In the genomic region with DNA sequence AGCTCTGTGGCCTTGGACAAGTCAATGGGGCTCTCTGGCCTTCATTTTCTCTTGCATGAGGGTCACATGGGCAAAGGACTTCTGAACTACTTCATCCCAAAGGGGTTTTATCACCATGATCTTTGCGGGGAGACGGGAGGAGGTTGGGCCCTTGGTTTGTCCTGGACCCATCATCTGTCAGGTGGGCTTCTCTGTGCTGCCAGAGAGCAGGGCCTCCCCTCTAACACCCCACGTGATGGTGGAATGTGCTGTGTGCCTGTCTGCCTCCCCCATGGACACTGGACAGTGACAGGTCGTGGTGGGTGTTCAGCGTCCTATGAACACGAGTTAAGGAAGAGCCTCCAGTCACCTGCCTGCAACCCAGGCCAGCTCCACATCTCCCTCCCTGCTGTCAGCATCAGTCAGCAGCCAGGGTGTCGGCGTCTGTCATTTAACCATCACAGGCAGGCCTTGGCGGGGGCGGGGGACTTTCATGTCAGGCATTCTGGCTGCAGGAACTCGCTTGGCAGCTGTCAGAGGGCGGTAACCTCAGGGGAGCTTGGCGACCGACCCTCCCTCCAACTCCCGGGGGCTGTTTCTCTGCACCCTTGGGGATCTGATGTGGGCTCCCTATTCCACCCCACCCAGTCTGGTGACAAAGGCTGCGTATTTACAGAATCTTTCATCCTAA, we compare ENCODE assay signal across 10 cellular contexts. TPM values are rescaled to one million over a fixed set of nuclear protein-coding genes. Genes with fewer than 3 reads are reported as not detected.
A peak's percentile ranks its signal among the peaks of the same experiment; 100 is the strongest.
DNase-seq lines count a peak whose midpoint lies in the region; ATAC-seq lines count a peak whose summit lies in the region.
"Had no signal": no experiment of that assay in that cellular context is flagged by ENCODE, and none has a peak within 500 bp of the region (broad histone marks: within the 10 kb centered on the region; RNA-seq: fewer than 3 reads in every experiment).

No MANE protein-coding gene starts in this region.

- H3K9ac ChIP-seq in iPS-15b (ENCODE audit: low read depth, low read length), result peak overlapping the region; percentile 24
- no peak overlapping the region for H3K9ac ChIP-seq in Karpas-422 (ENCODE audit: low read length)

- peaks cover 15% of the 10 kb centered on the region for H3K79me2 ChIP-seq in Karpas-422 (ENCODE audit: low read length)

- no peak overlapping the region for H2AFZ ChIP-seq in Karpas-422 (ENCODE audit: low read length)

- DNase-seq in NCI-H1694 treated with DMSO at 0.1 percent for 48 hours (lab: John Stamatoyannopoulos, UW) (peak; percentile 66), DMS153 treated with DMSO at 0.1 percent for 48 hours (lab: John Stamatoyannopoulos, UW; ENCODE audit: unreplicated experiment) (no peak), Karpas-422 (no peak), NCI-H2227 (lab: John Stamatoyannopoulos, UW; ENCODE audit: unreplicated experiment) (no peak)
- DNase-seq in activated CD8-positive, alpha-beta memory T cell treated with anti-CD3 and anti-CD28 coated beads for 24 hours, result peak; percentile 85
- DNase-seq in stimulated activated CD8-positive, alpha-beta memory T cell treated with anti-CD3 and anti-CD28 coated beads, Interleukin-4, amount 100 ng/mL, for 4 hours (ENCODE audit: low read depth in 2 of 2, low spot score in 1 of 2), result peak; percentile 56 to 62
- DNase-seq: cerebellar nuclear complex, PC-3 had no signal

- no peaks in the 10 kb centered on the region for H3K9me2 ChIP-seq in Karpas-422 (replicated peaks; ENCODE audit: insufficient read depth, low read length)

- H3K4me2 ChIP-seq in Karpas-422 (ENCODE audit: low read depth, low read length, poor library complexity, severe bottlenecking), result no peak overlapping the region

- H3K36me3 ChIP-seq in iPS-15b (ENCODE audit: control insufficient read depth, insufficient read depth, low read length), result no peaks in the 10 kb centered on the region
- no peaks in the 10 kb centered on the region for H3K36me3 ChIP-seq in Karpas-422 (ENCODE audit: insufficient read depth, low read length)

- no peak overlapping the region for H3K4me3 ChIP-seq in iPS-15b (ENCODE audit: low read depth, low read length)
- H3K4me3 ChIP-seq in Karpas-422 (ENCODE audit: low read length), result no peak overlapping the region

- H3K27ac ChIP-seq in Karpas-422 (ENCODE audit: low read length), result no peak overlapping the region

- peaks cover 5% of the 10 kb centered on the region for H3K27me3 ChIP-seq in iPS-15b (ENCODE audit: control insufficient read depth, insufficient read depth, low read length)
- no peaks in the 10 kb centered on the region for H3K27me3 ChIP-seq in Karpas-422 (ENCODE audit: low read length)

- H3K4me1 ChIP-seq in iPS-15b (ENCODE audit: control insufficient read depth, insufficient read depth, low read length) (peaks cover 4% of the 10 kb centered on the region), Karpas-422 (ENCODE audit: low read length) (peaks cover 26% of the 10 kb centered on the region)

- H3K9me3 ChIP-seq in iPS-15b (ENCODE audit: control insufficient read depth, insufficient read depth, low read length) (no peaks in the 10 kb centered on the region), Karpas-422 (ENCODE audit: low read length) (no peaks in the 10 kb centered on the region)

- no peak for ATAC-seq in GM18909 (IDR thresholded peaks at IDR 0.05; ENCODE audit: poor library complexity, unreplicated experiment)
- ATAC-seq: PC-3 had no signal

- H4K20me1 ChIP-seq in Karpas-422 (ENCODE audit: insufficient read depth, low read depth, low read length), result no peaks in the 10 kb centered on the region

RNA-seq across cellular contexts. Expression of a gene that starts 2.6 kb away (rescaled TPM):
- total RNA-seq in Karpas-422 (2014; rRNA removed; shearing (Covaris generic); ENCODE audit: low replicate concordance), result 23.3 and 44.9 TPM in 2 replicates

RNA-seq across cellular contexts. Expression of a gene that starts 35.5 kb away (rescaled TPM):
- total RNA-seq in Karpas-422 (2014; rRNA removed; shearing (Covaris generic); ENCODE audit: low replicate concordance), result 3.2 and 8.8 TPM in 2 replicates

RNA-seq across cellular contexts. Expression of a gene that starts 52.7 kb away (rescaled TPM):
- 47.6 and 53.4 TPM in 2 replicates for total RNA-seq in Karpas-422 (2014; rRNA removed; shearing (Covaris generic); ENCODE audit: low replicate concordance)

RNA-seq across cellular contexts. Expression of a gene that starts 57.7 kb away (rescaled TPM):
- total RNA-seq in Karpas-422 (2014; rRNA removed; shearing (Covaris generic); ENCODE audit: low replicate concordance), result 50.5 and 64.1 TPM in 2 replicates

Comparison
In these comparisons a context has a peak if more than half of its experiments do, and no peak if none do; other contexts are left out.
1. DNase-seq: peak in NCI-H1694 treated with DMSO at 0.1 percent for 48 hours (single experiment), activated CD8-positive, alpha-beta memory T cell treated with anti-CD3 and anti-CD28 coated beads for 24 hours (single experiment) and stimulated activated CD8-positive, alpha-beta memory T cell treated with anti-CD3 and anti-CD28 coated beads, Interleukin-4, amount 100 ng/mL, for 4 hours (2 of 2); none in DMS153 treated with DMSO at 0.1 percent for 48 hours (single experiment), Karpas-422 (single experiment) and NCI-H2227 (single experiment).